In the genomic region with DNA sequence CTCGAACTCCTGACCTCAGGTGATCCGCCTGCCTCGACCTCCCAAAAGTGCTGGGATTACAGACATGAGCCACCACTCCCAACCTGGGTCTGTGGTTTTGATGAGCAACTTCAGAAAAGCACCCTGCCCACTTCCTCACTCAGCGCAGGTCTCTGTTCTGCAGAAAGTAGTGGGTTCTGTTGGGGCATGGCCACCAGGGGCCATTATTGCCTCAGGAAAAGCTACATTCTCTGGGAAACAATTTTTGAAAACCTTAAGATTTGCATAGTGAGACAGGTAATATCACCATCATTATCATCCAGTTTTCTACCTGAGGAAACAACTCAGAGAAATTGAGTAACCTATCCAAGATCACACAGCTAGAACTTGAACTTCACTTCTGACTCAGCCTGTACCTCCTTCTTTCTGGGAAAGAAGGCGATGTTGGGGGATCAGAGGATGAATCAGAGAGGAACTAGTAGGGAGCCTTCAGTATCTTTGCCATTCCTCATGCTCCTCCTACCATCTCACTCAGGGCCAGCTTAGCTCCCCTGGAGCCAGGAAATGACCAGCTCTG, we compare ENCODE assay signal across 12 cellular contexts. TPM values are rescaled to one million over a fixed set of nuclear protein-coding genes. Genes with fewer than 3 reads are reported as not detected.
DNase-seq lines count a peak whose midpoint lies in the region; ATAC-seq, FAIRE-seq and TF ChIP-seq lines count a peak whose summit lies in the region.
"Had no signal": no experiment of that assay in that cellular context is flagged by ENCODE, and none has a peak within 500 bp of the region (broad histone marks: within the 10 kb centered on the region; RNA-seq: fewer than 3 reads in every experiment).

No MANE protein-coding gene starts in this region.

- H4K20me1 ChIP-seq in PC-3 (ENCODE audit: low read length), result no peaks in the 10 kb centered on the region

- peak in 1 of 2 experiments; percentile 38; a peak in 2 of 5 replicates for TF ChIP-seq RAD21 in A549 (conservative IDR thresholded peaks at IDR 0.05 in 1 of 2, IDR thresholded peaks at IDR 0.05 in 1 of 2)

- peaks cover 17% of the 10 kb centered on the region for H3K4me1 Mint-ChIP-seq in dendritic cell treated with granulocyte-macrophage colony-stimulating factor and Interleukin-4, amounts not matched to agents 40 ng/mL and 50 ng/mL, for 4 days (ENCODE audit: low read depth)

- FAIRE-seq in A549 (lab: Jason Lieb, UNC) (no peak), D721Med (lab: Jason Lieb, UNC) (no peak)
- FAIRE-seq: small intestine had no signal

- no peaks in the 10 kb centered on the region for H3K9me3 Mint-ChIP-seq in dendritic cell treated with granulocyte-macrophage colony-stimulating factor and Interleukin-4, amounts not matched to agents 40 ng/mL and 50 ng/mL, for 4 days

- H3K27ac ChIP-seq in A549 (peak overlapping the region in 1 of 2 experiments; percentile 63; a peak in 3 of 6 replicates), PC-3 (ENCODE audit: low read length) (no peak overlapping the region)
- H3K27ac ChIP-seq: testis had no signal

- TF ChIP-seq CTCF in A549 (IDR thresholded peaks at IDR 0.05) (no peak), PC-3 (conservative IDR thresholded peaks at IDR 0.05; ENCODE audit: low read depth, low read length) (peak; percentile 56), D721Med (IDR thresholded peaks at IDR 0.05; ENCODE audit: insufficient read depth, missing control alignments) (no peak)

- H3K4me3 ChIP-seq in A549, result no peak overlapping the region
- no peak overlapping the region for H3K4me3 ChIP-seq in PC-3 (ENCODE audit: low read length)
- H3K4me3 ChIP-seq: testis had no signal

- H3K79me2 ChIP-seq in PC-3 (ENCODE audit: low read length), result no peaks in the 10 kb centered on the region

- H3K27me3 Mint-ChIP-seq in dendritic cell treated with granulocyte-macrophage colony-stimulating factor and Interleukin-4, amounts not matched to agents 40 ng/mL and 50 ng/mL, for 4 days, result peaks cover 76% of the 10 kb centered on the region

- intact Hi-C loops in PC-3 (cut with micrococcal nuclease), result no loop called here
- intact Hi-C loops in dendritic cell treated with granulocyte-macrophage colony-stimulating factor and Interleukin-4, amounts not matched to agents 40 ng/mL and 50 ng/mL, for 4 days (cut with micrococcal nuclease), result no loop called here

- H3K9me3 ChIP-seq in A549, result no peaks in the 10 kb centered on the region
- H3K9me3 ChIP-seq in PC-3 (ENCODE audit: low read length), result no peaks in the 10 kb centered on the region
- H3K9me3 ChIP-seq: testis had no signal

- H3K4me1 ChIP-seq in A549 (peaks cover 16% of the 10 kb centered on the region), PC-3 (ENCODE audit: insufficient read depth, low read length) (peaks cover 21% of the 10 kb centered on the region)

- peak overlapping the region; percentile 28 for H3K4me3 Mint-ChIP-seq in dendritic cell treated with granulocyte-macrophage colony-stimulating factor and Interleukin-4, amounts not matched to agents 40 ng/mL and 50 ng/mL, for 4 days

- H3K36me3 ChIP-seq in PC-3 (ENCODE audit: low read depth, low read length), result no peaks in the 10 kb centered on the region

- WGBS in A549 (ENCODE audit: missing lambda C conversion rate), result 43% methylated on average over 5 of the region's 5 CpGs

- H3F3A ChIP-seq in PC-3 (ENCODE audit: low read length, unreplicated experiment), result no peaks in the 10 kb centered on the region

- H3K27ac Mint-ChIP-seq in dendritic cell treated with granulocyte-macrophage colony-stimulating factor and Interleukin-4, amounts not matched to agents 40 ng/mL and 50 ng/mL, for 4 days, result no peak overlapping the region

- DNase-seq in A549 (ENCODE audit: low read depth in 1 of 2, low spot score in 1 of 2) (no peak), EL (peak; percentile 76), PC-3 (peak; percentile 54), D721Med (ENCODE audit: insufficient read length, low spot score) (no peak), NCI-H2029 treated with DMSO at 0.1 percent for 48 hours (lab: John Stamatoyannopoulos, UW) (no peak)
- DNase-seq: cerebellar nuclear complex, NCI-H345, small intestine, testis had no signal

- CTCF ChIA-PET in A549 (lab: Yijun Ruan, JAX), result interaction anchor here (0.9 to 52.1 kb wide), 11 partner anchors 9 to 244 kb away, joined by 3 to 2258 read pairs (median 9); a partner anchor contains a TSS
- CTCF ChIA-PET in PC-3 (lab: Charles Lee), result interaction anchor here (0.6 to 0.8 kb wide), 2 partner anchors 11 to 41 kb away, joined by 4 read pairs; no protein-coding TSS in a partner anchor

- ATAC-seq in A549, result peak in 1 of 2 experiments; percentile 36; a peak in 1 of 6 replicates
- 0 out of 2 replicates have a peak, but pooled peaks have one; percentile 11 for ATAC-seq in PC-3
- ATAC-seq in HG03175 (IDR thresholded peaks at IDR 0.05; ENCODE audit: unreplicated experiment), result no peak
- no peak for ATAC-seq in GM21515 (IDR thresholded peaks at IDR 0.05; ENCODE audit: unreplicated experiment)

- no peak overlapping the region for H3K9ac ChIP-seq in PC-3 (ENCODE audit: low read length)

- H3K4me2 ChIP-seq in A549 (0 out of 3 replicates have a peak overlapping the region, but pooled peaks have one; percentile 13), PC-3 (ENCODE audit: low read length) (no peak overlapping the region)

- TF ChIP-seq EP300 in A549 (IDR thresholded peaks at IDR 0.05), result no peak

- no peaks in the 10 kb centered on the region for H3K36me3 Mint-ChIP-seq in dendritic cell treated with granulocyte-macrophage colony-stimulating factor and Interleukin-4, amounts not matched to agents 40 ng/mL and 50 ng/mL, for 4 days (ENCODE audit: low read depth)

- H2AFZ ChIP-seq in PC-3 (ENCODE audit: low read length), result 0 out of 2 replicates have a peak overlapping the region, but pooled peaks have one; percentile 6

- BruUV-seq in PC-3 (replicated peaks; lab: Mats Ljungman, UMichigan), result no TSS peak

- H3K9me2 ChIP-seq in PC-3 (replicated peaks; ENCODE audit: low read length), result no peaks in the 10 kb centered on the region

- no peak for TF ChIP-seq POLR2A in A549 (IDR thresholded peaks at IDR 0.05; ENCODE audit: low read length)

- POLR2A ChIA-PET in A549 (lab: Yijun Ruan, JAX), result no interaction called here
- POLR2A ChIA-PET in PC-3 (lab: Charles Lee; ENCODE audit: unreplicated experiment), result interaction anchor here (0.6 kb wide), 1 partner anchor 58 kb away, joined by 3 read pairs; no protein-coding TSS in a partner anchor

- H3K27me3 ChIP-seq in PC-3 (ENCODE audit: low read length), result no peaks in the 10 kb centered on the region
- H3K27me3 ChIP-seq: testis had no signal

TF ChIP-seq in A549, 52 proteins besides CTCF, POLR2A, EP300 and RAD21 (continues in another document):
- TF ChIP-seq EHMT2 (IDR thresholded peaks at IDR 0.05; ENCODE audit: low read depth), result no peak
- TF ChIP-seq FOSB (CRISPR knock-in tag; IDR thresholded peaks at IDR 0.05), result no peak
- no peak for TF ChIP-seq FOSL2 (IDR thresholded peaks at IDR 0.05)
- no peak for TF ChIP-seq FOSL2 (CRISPR knock-in tag; IDR thresholded peaks at IDR 0.05)
- no peak for TF ChIP-seq CHD2 (IDR thresholded peaks at IDR 0.05; ENCODE audit: low read length, partially characterized antibody)
- no peak for TF ChIP-seq RCOR1 (IDR thresholded peaks at IDR 0.05; ENCODE audit: low read depth, low read length)
- TF ChIP-seq TFCP2L1 (CRISPR knock-in tag; IDR thresholded peaks at IDR 0.05), result no peak
- TF ChIP-seq ESRRA (IDR thresholded peaks at IDR 0.05; ENCODE audit: borderline replicate concordance, low read length), result no peak

RNA-seq across cellular contexts. Expression of a gene that starts 7.1 kb away (rescaled TPM):
- polyA plus RNA-seq in A549 (2011; rRNA removed) (0.57 and 0.65 TPM in 2 replicates), A549 (2017; fragmentation: RNase III; extraction: RNeasy Plus Mini Kit Qiagen cat#74134 plus additional on column Dnase treatment) (2.1 to 2.8 TPM (median 2.1 TPM) in 3 replicates)
- 0.34 and 0.39 TPM in 2 replicates for polyA plus RNA-seq in A549 (2012; cell fraction: cytosol; rRNA removed)
- 2.5 and 2.7 TPM in 2 replicates for polyA plus RNA-seq in A549 (2012; cell fraction: nucleus; rRNA removed)
- polyA minus RNA-seq in A549 (2011; rRNA and poly(A)+ RNA removed), result 0.45 and 0.54 TPM in 2 replicates
- total RNA-seq in PC-3 (2014; rRNA removed), result 58.2 and 70.0 TPM in 2 replicates

RNA-seq across cellular contexts. Expression of a gene that starts 21.1 kb away (rescaled TPM):
- polyA plus RNA-seq in A549 (2011; rRNA removed) (1.4 and 1.7 TPM in 2 replicates), A549 (2017; fragmentation: RNase III; extraction: RNeasy Plus Mini Kit Qiagen cat#74134 plus additional on column Dnase treatment) (15.6 to 19.1 TPM (median 17.9 TPM) in 3 replicates)
- polyA plus RNA-seq in A549 (2012; cell fraction: cytosol; rRNA removed), result 2.9 and 3.8 TPM in 2 replicates
- 6.1 and 8.7 TPM in 2 replicates for polyA plus RNA-seq in A549 (2012; cell fraction: nucleus; rRNA removed)
- polyA minus RNA-seq in A549 (2011; rRNA and poly(A)+ RNA removed), result 1.0 TPM in 1 of 2 replicates, not detected in the other
- 120 and 150 TPM in 2 replicates for total RNA-seq in PC-3 (2014; rRNA removed)

RNA-seq across cellular contexts. Expression of a gene that starts 42.4 kb away (rescaled TPM):
- 0.12 TPM in 1 of 2 replicates, not detected in the other for polyA plus RNA-seq in A549 (2011; rRNA removed)
- 0.03 TPM in 1 of 2 replicates, not detected in the other for polyA plus RNA-seq in A549 (2012; cell fraction: cytosol; rRNA removed)
- 0.07 and 0.18 TPM in 2 replicates for polyA plus RNA-seq in A549 (2012; cell fraction: nucleus; rRNA removed)
- not detected in 3 replicates for polyA plus RNA-seq in A549 (2017; fragmentation: RNase III; extraction: RNeasy Plus Mini Kit Qiagen cat#74134 plus additional on column Dnase treatment)
- polyA minus RNA-seq in A549 (2011; rRNA and poly(A)+ RNA removed), result not detected in 2 replicates
- total RNA-seq in PC-3 (2014; rRNA removed), result not detected in 2 replicates

RNA-seq across cellular contexts. Expression of a gene that starts 44.0 kb away (rescaled TPM):
- 18.5 and 22.1 TPM in 2 replicates for polyA plus RNA-seq in A549 (2011; rRNA removed)
- polyA plus RNA-seq in A549 (2012; cell fraction: cytosol; rRNA removed), result 19.4 and 21.3 TPM in 2 replicates
- polyA plus RNA-seq in A549 (2012; cell fraction: nucleus; rRNA removed), result 34.1 and 34.8 TPM in 2 replicates
- polyA plus RNA-seq in A549 (2017; fragmentation: RNase III; extraction: RNeasy Plus Mini Kit Qiagen cat#74134 plus additional on column Dnase treatment), result 15.7 to 21.7 TPM (median 16.7 TPM) in 3 replicates
- polyA minus RNA-seq in A549 (2011; rRNA and poly(A)+ RNA removed), result 19.6 and 21.6 TPM in 2 replicates
- 10.4 and 14.6 TPM in 2 replicates for total RNA-seq in PC-3 (2014; rRNA removed)

RNA-seq across cellular contexts. Expression of a gene that starts 44.3 kb away (rescaled TPM):
- polyA plus RNA-seq in A549 (2011; rRNA removed) (42.5 and 55.7 TPM in 2 replicates), A549 (2017; fragmentation: RNase III; extraction: RNeasy Plus Mini Kit Qiagen cat#74134 plus additional on column Dnase treatment) (27.6 to 31.4 TPM (median 29.6 TPM) in 3 replicates)
- 29.2 and 35.7 TPM in 2 replicates for polyA plus RNA-seq in A549 (2012; cell fraction: cytosol; rRNA removed)
- polyA plus RNA-seq in A549 (2012; cell fraction: nucleus; rRNA removed), result 12.5 and 17.9 TPM in 2 replicates
- 44.0 and 56.0 TPM in 2 replicates for polyA minus RNA-seq in A549 (2011; rRNA and poly(A)+ RNA removed)
- 39.2 and 51.7 TPM in 2 replicates for total RNA-seq in PC-3 (2014; rRNA removed)

Comparison
In these comparisons a context has a peak if more than half of its experiments do, and no peak if none do; other contexts are left out.
1. DNase-seq: peak in EL (single experiment) and PC-3 (single experiment); none in A549 (0 of 2), D721Med (single experiment) and NCI-H2029 treated with DMSO at 0.1 percent for 48 hours (single experiment).